12 cellular contexts compared by ENCODE assay signal in the genomic region with DNA sequence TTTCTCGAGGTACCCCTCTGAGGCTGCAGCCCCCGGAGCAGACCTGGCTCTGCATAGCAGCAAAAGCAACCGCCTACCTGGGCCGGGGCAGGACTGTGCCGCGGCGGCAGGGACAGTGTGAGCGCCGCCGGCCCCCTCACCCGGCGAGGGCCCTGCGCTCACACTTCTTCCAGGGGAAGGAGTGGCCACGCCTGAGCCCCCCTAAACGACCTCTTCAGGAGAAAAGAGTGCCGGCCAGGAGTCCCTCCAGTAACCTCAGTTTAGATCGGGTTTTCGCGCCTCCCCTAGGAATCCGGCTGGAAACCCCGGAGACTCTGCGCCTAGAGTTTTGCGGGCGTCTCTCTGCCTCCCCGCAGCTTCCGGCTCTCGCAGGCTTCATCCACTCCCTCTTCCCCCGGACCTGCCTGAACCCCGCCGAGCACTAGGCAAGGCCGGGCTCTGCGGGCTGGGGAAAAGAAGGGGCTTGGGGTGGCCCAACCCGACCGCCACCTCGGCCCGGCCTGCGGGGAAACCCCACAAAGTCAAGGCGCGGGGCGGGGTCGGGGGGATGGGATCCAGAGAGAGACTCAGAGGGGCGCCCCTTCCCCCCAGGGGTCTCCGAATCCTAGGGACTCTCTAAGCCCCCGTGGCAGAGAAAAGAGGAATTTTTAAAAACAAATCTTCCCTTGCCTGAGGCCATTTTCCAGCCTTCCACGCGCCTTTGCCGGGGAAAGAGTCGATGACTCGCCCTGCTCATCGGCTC. TPM values are rescaled to one million over a fixed set of nuclear protein-coding genes. Genes with fewer than 3 reads are reported as not detected.
DNase-seq lines count a peak whose midpoint lies in the region; ATAC-seq, FAIRE-seq and TF ChIP-seq lines count a peak whose summit lies in the region.
"Had no signal": no experiment of that assay in that cellular context is flagged by ENCODE, and none has a peak within 500 bp of the region (broad histone marks: within the 10 kb centered on the region; RNA-seq: fewer than 3 reads in every experiment).

No MANE protein-coding gene starts in this region.

- BruUV-seq in mammary epithelial cell (replicated peaks; lab: Mats Ljungman, UMichigan), result no TSS peak

- intact Hi-C loops in mammary epithelial cell (cut with micrococcal nuclease), result no loop called here
- intact Hi-C loops in vagina (cut with DNase I), result no loop called here

- H3K27me3 ChIP-seq in BLaER1 (peaks cover 86% of the 10 kb centered on the region), mammary epithelial cell (ENCODE audit: insufficient read depth, low read length) (peaks cover 62% of the 10 kb centered on the region), vagina (peaks cover 30% of the 10 kb centered on the region)
- H3K27me3 ChIP-seq: SJCRH30 had no signal

- no peaks in the 10 kb centered on the region for H3K36me3 ChIP-seq in BLaER1
- H3K36me3 ChIP-seq in mammary epithelial cell (ENCODE audit: insufficient read depth, low read length), result no peaks in the 10 kb centered on the region
- no peaks in the 10 kb centered on the region for H3K36me3 ChIP-seq in vagina
- H3K36me3 ChIP-seq: SJCRH30 had no signal

- DNase-seq in GM10248 (ENCODE audit: extremely low spot score) (peak; percentile 15), mammary epithelial cell (no peak), nephron progenitor cell (peak; percentile 38), vagina (ENCODE audit: extremely low spot score in 2 of 2) (no peak), HTR-8/SVneo (ENCODE audit: insufficient read length, low spot score) (no peak)
- DNase-seq: GOT3, NCI-H2171 treated with DMSO at 0.1 percent for 48 hours, SJCRH30 had no signal

- H3K36me3 Mint-ChIP-seq in nephron progenitor cell (ENCODE audit: low read depth), result no peaks in the 10 kb centered on the region
- H3K36me3 Mint-ChIP-seq: natural killer cell treated with Interleukin-12 subunit alpha and Interleukin-12 subunit beta and Interleukin-15 and Interleukin-18, amount 100 ng/mL, for 72 hours had no signal

- peaks cover 100% of the 10 kb centered on the region for H3K27me3 Mint-ChIP-seq in nephron progenitor cell (ENCODE audit: low read depth, poor library complexity)

- WGBS in mammary epithelial cell (ENCODE audit: low coverage, missing lambda C conversion rate), result 4% methylated on average over 16 of the region's 50 CpGs

- H3K4me2 ChIP-seq in BLaER1 (peak overlapping the region; percentile 29; the same call in 1 of the 2 replicates), mammary epithelial cell (ENCODE audit: insufficient read depth, low read depth, low read length) (peak overlapping the region; percentile 66)

- POLR2A ChIA-PET in GM10248 (lab: Yijun Ruan, JAX), result no interaction called here

- in situ Hi-C loops in mammary epithelial cell (cut with MboI; ENCODE audit: low sequenced_read_pairs in 2 of 2), result no loop called here

- H3K27ac ChIP-seq in BLaER1 (no peak overlapping the region), mammary epithelial cell (ENCODE audit: insufficient read depth, low read depth, low read length) (no peak overlapping the region), vagina (no peak overlapping the region)
- H3K27ac ChIP-seq: SJCRH30 had no signal

- H3K9me3 ChIP-seq in BLaER1 (peaks cover 15% of the 10 kb centered on the region), mammary epithelial cell (replicated peaks; ENCODE audit: insufficient read depth, low read length) (no peaks in the 10 kb centered on the region), vagina (no peaks in the 10 kb centered on the region)
- H3K9me3 ChIP-seq: SJCRH30 had no signal

- TF ChIP-seq POLR2A in vagina (IDR thresholded peaks at IDR 0.05), result no peak

- TF ChIP-seq CTCF in GM10248 (IDR thresholded peaks at IDR 0.05; ENCODE audit: control extremely low read depth, extremely low read depth, low read depth, missing control alignments), result no peak
- TF ChIP-seq CTCF in mammary epithelial cell (conservative IDR thresholded peaks at IDR 0.05 in 1 of 2, IDR thresholded peaks at IDR 0.05 in 1 of 2; ENCODE audit: extremely low read depth in 1 of 2, insufficient read depth in 1 of 2, low read depth in 1 of 2, low read length in 2 of 2), result no peak
- TF ChIP-seq CTCF in nephron progenitor cell (IDR thresholded peaks at IDR 0.05), result no peak
- TF ChIP-seq CTCF in vagina (IDR thresholded peaks at IDR 0.05), result no peak

- H3K9me3 Mint-ChIP-seq in nephron progenitor cell, result no peaks in the 10 kb centered on the region
- H3K9me3 Mint-ChIP-seq: natural killer cell treated with Interleukin-12 subunit alpha and Interleukin-12 subunit beta and Interleukin-15 and Interleukin-18, amount 100 ng/mL, for 72 hours had no signal

- H3K4me1 ChIP-seq in BLaER1, result peaks cover 34% of the 10 kb centered on the region
- peaks cover 21% of the 10 kb centered on the region for H3K4me1 ChIP-seq in mammary epithelial cell (ENCODE audit: insufficient read depth, low read length)
- H3K4me1 ChIP-seq in vagina, result peaks cover 47% of the 10 kb centered on the region
- H3K4me1 ChIP-seq: SJCRH30 had no signal

- H3K4me3 ChIP-seq in BLaER1 (no peak overlapping the region; the same call in 1 of the 2 replicates), mammary epithelial cell (replicated peaks in 1 of 3; ENCODE audit: insufficient read depth in 1 of 3, low read depth in 2 of 3, low read length in 3 of 3) (peak overlapping the region in 2 of 3 experiments; percentile 8 to 9), vagina (peak overlapping the region in 1 of 2 donors; percentile 13)
- H3K4me3 ChIP-seq: SJCRH30 had no signal

- H3K9ac ChIP-seq in BLaER1 (no peak overlapping the region), mammary epithelial cell (ENCODE audit: insufficient read depth, low read length) (no peak overlapping the region)

- peak overlapping the region; percentile 71 for H3K4me3 Mint-ChIP-seq in nephron progenitor cell
- H3K4me3 Mint-ChIP-seq: natural killer cell treated with Interleukin-12 subunit alpha and Interleukin-12 subunit beta and Interleukin-15 and Interleukin-18, amount 100 ng/mL, for 72 hours had no signal

- H4K20me1 ChIP-seq in BLaER1 (peaks cover 58% of the 10 kb centered on the region), mammary epithelial cell (ENCODE audit: insufficient read depth, low read length) (no peaks in the 10 kb centered on the region)

- peaks cover 23% of the 10 kb centered on the region for H3K4me1 Mint-ChIP-seq in nephron progenitor cell

- H3K27ac Mint-ChIP-seq in nephron progenitor cell, result no peak overlapping the region
- H3K27ac Mint-ChIP-seq: natural killer cell treated with Interleukin-12 subunit alpha and Interleukin-12 subunit beta and Interleukin-15 and Interleukin-18, amount 100 ng/mL, for 72 hours had no signal

- ATAC-seq in HG02763 (IDR thresholded peaks at IDR 0.05; ENCODE audit: unreplicated experiment) (no peak), HG03432 (IDR thresholded peaks at IDR 0.05; ENCODE audit: unreplicated experiment) (no peak)
- ATAC-seq: natural killer cell treated with Interleukin-12 subunit alpha and Interleukin-12 subunit beta and Interleukin-15 and Interleukin-18, amount 100 ng/mL, for 72 hours had no signal

- no peaks in the 10 kb centered on the region for H3K79me2 ChIP-seq in mammary epithelial cell (ENCODE audit: insufficient read depth, low read length)

- peak overlapping the region; percentile 55 for H2AFZ ChIP-seq in mammary epithelial cell (ENCODE audit: low read depth, low read length)

- dilution Hi-C loops in mammary epithelial cell (cut with HindIII; ENCODE audit: low sequenced_read_pairs), result no loop called here

- CTCF ChIA-PET in GM10248 (lab: Yijun Ruan, JAX) (no interaction called here), mammary epithelial cell (lab: Charles Lee; ENCODE audit: low non-redundant PET) (no interaction called here)

- no peak for FAIRE-seq in HTR-8/SVneo (lab: Jason Lieb, UNC)

RNA-seq across cellular contexts. Expression of gene LINC00237, which starts 0.6 kb away (rescaled TPM):
- total RNA-seq in mammary epithelial cell, result not detected
- not detected for polyA plus RNA-seq in mammary epithelial cell
- polyA minus RNA-seq in mammary epithelial cell, result not detected
- not detected for total RNA-seq in vagina
- total RNA-seq: natural killer cell treated with Interleukin-12 subunit alpha and Interleukin-12 subunit beta and Interleukin-15 and Interleukin-18, amount 100 ng/mL, for 72 hours; SJCRH30 had no signal

RNA-seq across cellular contexts. Expression of gene KIZ, which starts 20.3 kb away (rescaled TPM):
- 10 to 100 TPM; 18.3 to 56.1 TPM for total RNA-seq in mammary epithelial cell
- 19.4 TPM for polyA plus RNA-seq in mammary epithelial cell
- polyA minus RNA-seq in mammary epithelial cell, result 7.8 TPM
- 25.0 TPM for total RNA-seq in vagina

Comparison
In these comparisons a context has a peak if more than half of its experiments do, and no peak if none do; other contexts are left out.
1. DNase-seq: peak in GM10248 (single experiment) and nephron progenitor cell (single experiment); none in mammary epithelial cell (single experiment), vagina (0 of 2) and HTR-8/SVneo (single experiment).